21 cellular contexts compared by ENCODE assay signal in genomic region chr2:42652086-42652485, GRCh38.
DNase-seq lines count a peak whose midpoint lies in the region; ATAC-seq and TF ChIP-seq lines count a peak whose summit lies in the region.
"Had no signal": no experiment of that assay in that cellular context is flagged by ENCODE, and none has a peak within 500 bp of the region (broad histone marks: within the 10 kb centered on the region; RNA-seq: fewer than 3 reads in every experiment).

No MANE protein-coding gene starts in this region.

- intact Hi-C loops in CD4-positive, alpha-beta T cell (cut with DNase I, micrococcal nuclease), result loop anchor here in 1 of 2 experiments (2.0 kb wide), 1 partner anchor 13 kb away; no protein-coding TSS in a partner anchor
- intact Hi-C loops in CD8-positive, alpha-beta T cell (cut with DNase I, micrococcal nuclease), result loop anchor here in 1 of 2 experiments (1.0 to 10.0 kb wide), 2 partner anchors 11 to 153 kb away; no protein-coding TSS in a partner anchor

- peak overlapping the region; percentile 35 for H3K27ac ChIP-seq in CD4-positive, alpha-beta T cell (ENCODE audit: low read depth, low read length)
- peak overlapping the region; percentile 49 for H3K27ac ChIP-seq in CD8-positive, alpha-beta T cell (ENCODE audit: low read depth, low read length)
- H3K27ac ChIP-seq: skin epidermis, tibial artery had no signal

- ATAC-seq in CD4-positive, alpha-beta T cell (ENCODE audit: poor library complexity), result peak; percentile 83
- ATAC-seq in CD8-positive, alpha-beta T cell, result peak; percentile 87
- no peak for ATAC-seq in central memory CD8-positive, alpha-beta T cell (replicated peaks; ENCODE audit: extremely low read depth, poor library complexity, severe bottlenecking)
- no peak for ATAC-seq in GM21723 (IDR thresholded peaks at IDR 0.05; ENCODE audit: unreplicated experiment)
- ATAC-seq: SK-N-SH treated with all-trans-retinoic acid at 6 μM for 48 hours had no signal

- H3K4me3 Mint-ChIP-seq in CD4-positive, alpha-beta T cell, result peak overlapping the region; percentile 80
- H3K4me3 Mint-ChIP-seq in CD8-positive, alpha-beta T cell, result peak overlapping the region; percentile 76
- peak overlapping the region; percentile 38 for H3K4me3 Mint-ChIP-seq in central memory CD8-positive, alpha-beta T cell
- H3K4me3 Mint-ChIP-seq: memory B cell, nephron had no signal

- POLR2A ChIA-PET in CD4-positive, alpha-beta T cell (lab: Charles Lee), result interaction anchor here (0.8 to 1.8 kb wide), 3 partner anchors 11 to 159 kb away, joined by 4 to 8 read pairs (median 7); no protein-coding TSS in a partner anchor
- POLR2A ChIA-PET in CD8-positive, alpha-beta T cell (lab: Charles Lee), result interaction anchor here (0.7 to 1.2 kb wide), 3 partner anchors 86 to 1671 kb away, joined by 3 read pairs; partner anchors contain the start of gene KCNG3

- CTCF ChIA-PET in CD4-positive, alpha-beta T cell (lab: Charles Lee), result no interaction called here
- CTCF ChIA-PET in CD8-positive, alpha-beta T cell (lab: Charles Lee), result interaction anchor here (1.0 to 1.5 kb wide), 2 partner anchors 9 to 11 kb away, joined by 3 to 8 read pairs; no protein-coding TSS in a partner anchor

- H3K9me3 Mint-ChIP-seq in CD4-positive, alpha-beta T cell, result no peaks in the 10 kb centered on the region
- H3K9me3 Mint-ChIP-seq in CD8-positive, alpha-beta T cell, result no peaks in the 10 kb centered on the region
- H3K9me3 Mint-ChIP-seq in central memory CD8-positive, alpha-beta T cell, result no peaks in the 10 kb centered on the region
- H3K9me3 Mint-ChIP-seq: memory B cell, nephron had no signal

- H3K27me3 ChIP-seq in CD4-positive, alpha-beta T cell (ENCODE audit: control insufficient read depth, insufficient read depth, low read length), result no peaks in the 10 kb centered on the region
- H3K27me3 ChIP-seq in CD8-positive, alpha-beta T cell (ENCODE audit: insufficient read depth, low read length), result no peaks in the 10 kb centered on the region
- H3K27me3 ChIP-seq: tibial artery had no signal

- no peak for TF ChIP-seq CTCF in CD4-positive, alpha-beta T cell (IDR thresholded peaks at IDR 0.05)
- TF ChIP-seq CTCF in CD8-positive, alpha-beta T cell (IDR thresholded peaks at IDR 0.05), result no peak

- H3K27me3 Mint-ChIP-seq in CD4-positive, alpha-beta T cell, result no peaks in the 10 kb centered on the region
- H3K27me3 Mint-ChIP-seq in CD8-positive, alpha-beta T cell (ENCODE audit: low read depth), result no peaks in the 10 kb centered on the region
- H3K27me3 Mint-ChIP-seq in central memory CD8-positive, alpha-beta T cell, result no peaks in the 10 kb centered on the region
- H3K27me3 Mint-ChIP-seq: memory B cell, progenitor cell of endocrine pancreas had no signal

- no peaks in the 10 kb centered on the region for H3K9me3 ChIP-seq in CD4-positive, alpha-beta T cell (ENCODE audit: control insufficient read depth, low read length)
- no peaks in the 10 kb centered on the region for H3K9me3 ChIP-seq in CD8-positive, alpha-beta T cell (ENCODE audit: low read length)
- H3K9me3 ChIP-seq: tibial artery had no signal

- H3K36me3 Mint-ChIP-seq in CD4-positive, alpha-beta T cell (ENCODE audit: low read depth), result no peaks in the 10 kb centered on the region
- peaks cover 5% of the 10 kb centered on the region for H3K36me3 Mint-ChIP-seq in CD8-positive, alpha-beta T cell
- H3K36me3 Mint-ChIP-seq in central memory CD8-positive, alpha-beta T cell (ENCODE audit: insufficient read depth), result peaks cover 6% of the 10 kb centered on the region

- H3K4me3 ChIP-seq in CD8-positive, alpha-beta T cell (ENCODE audit: low read depth, low read length), result no peak overlapping the region
- H3K4me3 ChIP-seq: skin epidermis, tibial artery had no signal

- DNase-seq in CD4-positive, alpha-beta T cell, result peak in 6 of 10 experiments; percentile 3 to 51 (median 18)
- DNase-seq in CD8-positive, alpha-beta T cell, result peak in 3 of 7 experiments; percentile 34 to 60 (median 45)
- DNase-seq in T follicular helper cell (ENCODE audit: low read depth) (peak; percentile 3), NCI-H146 (lab: John Stamatoyannopoulos, UW) (no peak), NCI-H1092 treated with DMSO at 0.1 percent for 48 hours (lab: John Stamatoyannopoulos, UW) (no peak)
- no peak for DNase-seq in central memory CD8-positive, alpha-beta T cell (ENCODE audit: low spot score in 2 of 2)
- DNase-seq: amygdala, cerebellar nuclear complex, DMS153, hypothalamus, KG1, kidney glomerular epithelial cell, NCI-H1092, NCI-H748 treated with DMSO at 0.1 percent for 48 hours, tibial artery had no signal

- no peaks in the 10 kb centered on the region for H3K36me3 ChIP-seq in CD8-positive, alpha-beta T cell (ENCODE audit: insufficient read depth, low read length)

- peak overlapping the region; percentile 79 for H3K27ac Mint-ChIP-seq in CD4-positive, alpha-beta T cell
- H3K27ac Mint-ChIP-seq in CD8-positive, alpha-beta T cell, result peak overlapping the region; percentile 96
- peak overlapping the region; percentile 64 for H3K27ac Mint-ChIP-seq in central memory CD8-positive, alpha-beta T cell (ENCODE audit: low read depth)
- H3K27ac Mint-ChIP-seq: memory B cell, nephron, progenitor cell of endocrine pancreas had no signal

- H3K4me1 ChIP-seq in CD8-positive, alpha-beta T cell (ENCODE audit: insufficient read depth, low read length), result peaks cover 74% of the 10 kb centered on the region
- H3K4me1 ChIP-seq: tibial artery had no signal

- peaks cover 67% of the 10 kb centered on the region for H3K4me1 Mint-ChIP-seq in CD4-positive, alpha-beta T cell (ENCODE audit: low read depth)
- peaks cover 64% of the 10 kb centered on the region for H3K4me1 Mint-ChIP-seq in CD8-positive, alpha-beta T cell (ENCODE audit: low read depth)
- H3K4me1 Mint-ChIP-seq in central memory CD8-positive, alpha-beta T cell, result peaks cover 16% of the 10 kb centered on the region
- H3K4me1 Mint-ChIP-seq: nephron had no signal

Comparison
In these comparisons a context has a peak if more than half of its experiments do, and no peak if none do; other contexts are left out.
1. ATAC-seq: peak in CD4-positive, alpha-beta T cell (single experiment) and CD8-positive, alpha-beta T cell (single experiment); none in central memory CD8-positive, alpha-beta T cell (single experiment) and GM21723 (single experiment).
2. DNase-seq: peak in CD4-positive, alpha-beta T cell (6 of 10) and T follicular helper cell (single experiment); none in central memory CD8-positive, alpha-beta T cell (0 of 2), NCI-H146 (single experiment) and NCI-H1092 treated with DMSO at 0.1 percent for 48 hours (single experiment).
3. Peak in every context shown above with its lines, with median percentiles within 50 percentile points of each other: H3K27ac Mint-ChIP-seq and H3K4me3 Mint-ChIP-seq.